ENCODE assay signal across 8 cellular contexts in the genomic region with DNA sequence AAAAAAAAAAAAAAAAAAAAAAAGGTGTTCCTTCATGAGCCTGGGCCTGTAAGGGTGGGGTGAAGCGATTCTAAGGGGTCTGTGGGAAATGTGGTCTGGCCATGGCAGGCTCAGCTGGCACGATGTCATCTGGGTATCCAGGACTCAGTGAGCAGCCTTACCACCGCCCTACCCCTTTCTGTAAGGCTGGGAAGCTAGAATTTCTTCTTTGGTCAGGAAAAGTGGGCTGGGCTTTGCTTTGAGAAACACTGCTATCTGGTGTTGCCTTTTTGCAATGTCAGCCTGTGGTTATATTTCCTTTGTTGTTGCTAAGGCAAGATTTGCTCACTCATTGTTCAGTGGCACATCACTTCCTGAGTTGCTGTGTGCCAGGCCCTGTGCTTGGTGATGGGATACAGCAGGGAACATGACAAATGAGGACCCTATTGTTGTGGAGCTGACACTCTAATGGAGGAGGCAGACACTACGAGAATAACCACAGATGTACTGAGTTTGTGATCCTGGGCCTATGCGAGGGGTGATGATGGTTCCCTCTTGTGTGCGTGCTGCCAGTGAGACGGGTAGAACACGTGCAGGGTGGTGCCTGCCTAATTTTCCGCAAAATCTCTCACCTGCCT. TPM values are rescaled to one million over a fixed set of nuclear protein-coding genes. Genes with fewer than 3 reads are reported as not detected.
DNase-seq lines count a peak whose midpoint lies in the region; TF ChIP-seq lines count a peak whose summit lies in the region.

No MANE protein-coding gene starts in this region.

- H3K4me2 ChIP-seq in osteoblast (ENCODE audit: insufficient read depth, low read length), result peak overlapping the region; percentile 50

- H4K20me1 ChIP-seq in osteoblast (ENCODE audit: insufficient read depth, low read length), result no peaks in the 10 kb centered on the region

- peaks cover 2% of the 10 kb centered on the region for H3K4me1 ChIP-seq in osteoblast (ENCODE audit: insufficient read depth, low read length)

- H3K27me3 ChIP-seq in osteoblast (ENCODE audit: insufficient read depth, low read length), result peaks cover 48% of the 10 kb centered on the region

- H3K9me3 ChIP-seq in osteoblast (ENCODE audit: low read depth, low read length), result no peaks in the 10 kb centered on the region

- H3K27ac ChIP-seq in osteoblast (ENCODE audit: low read depth, low read length), result no peak overlapping the region

- no peaks in the 10 kb centered on the region for H3K36me3 ChIP-seq in osteoblast (ENCODE audit: insufficient read depth, low read length)

- H3K4me3 ChIP-seq in epithelial cell of proximal tubule (ENCODE audit: low read depth, low read length) (no peak overlapping the region), osteoblast (ENCODE audit: insufficient read depth, low read length) (no peak overlapping the region)

- no peaks in the 10 kb centered on the region for H3K79me2 ChIP-seq in osteoblast (ENCODE audit: insufficient read depth, low read length)

- TF ChIP-seq CTCF in epithelial cell of proximal tubule (conservative IDR thresholded peaks at IDR 0.05; ENCODE audit: low read depth, low read length) (peak; percentile 59), osteoblast (IDR thresholded peaks at IDR 0.05; ENCODE audit: extremely low read depth, low read depth, low read length) (peak; percentile 54)

- DNase-seq in SKM-1 treated with dmso at 0.1 percent for 144 hours (lab: John Stamatoyannopoulos, UW; ENCODE audit: unreplicated experiment), result peak; percentile 19
- DNase-seq in SKM-1 (lab: John Stamatoyannopoulos, UW; ENCODE audit: unreplicated experiment), result no peak
- peak; percentile 81 to 86 for DNase-seq in Kasumi-1 (lab: John Stamatoyannopoulos, UW)
- peak; percentile 58 for DNase-seq in UCSD-AML1 (lab: John Stamatoyannopoulos, UW; ENCODE audit: unreplicated experiment)
- no peak for DNase-seq in epithelial cell of proximal tubule (ENCODE audit: low read depth)
- DNase-seq in osteoblast (ENCODE audit: insufficient read length, low spot score, missing footprints), result peak; percentile 95
- no peak for DNase-seq in NCI-H128 (lab: John Stamatoyannopoulos, UW; ENCODE audit: unreplicated experiment)
- no peak for DNase-seq in HuH-7.5 (ENCODE audit: low spot score)

- H2AFZ ChIP-seq in osteoblast (ENCODE audit: low read length), result peak overlapping the region; percentile 88

RNA-seq across cellular contexts. Expression of gene ZNFX1, which starts 45.9 kb away (rescaled TPM):
- total RNA-seq in epithelial cell of proximal tubule (16.0 and 16.4 TPM in 2 replicates), osteoblast (56.6 and 61.5 TPM in 2 replicates)

Comparison
In these comparisons a context has a peak if more than half of its experiments do, and no peak if none do; other contexts are left out.
1. DNase-seq: peak in SKM-1 treated with dmso at 0.1 percent for 144 hours (single experiment), Kasumi-1 (2 of 2), UCSD-AML1 (single experiment) and osteoblast (single experiment); none in SKM-1 (single experiment), epithelial cell of proximal tubule (single experiment), NCI-H128 (single experiment) and HuH-7.5 (single experiment).